Comparison of ENCODE assay signal across 1 cellular context in genomic region chr2:121564905-121565304, GRCh38.
TF ChIP-seq lines count a peak whose summit lies in the region.

No MANE protein-coding gene starts in this region.

TF ChIP-seq in HepG2, 621 proteins besides CTCF, POLR2A, EP300 and RAD21:
- TF ChIP-seq TEF (CRISPR knock-in tag; IDR thresholded peaks at IDR 0.05) (no peak), SALL1 (CRISPR knock-in tag; IDR thresholded peaks at IDR 0.05) (0 out of 2 replicates have a peak, but pooled peaks have one; percentile 18), ZFX (CRISPR knock-in tag; IDR thresholded peaks at IDR 0.05; ENCODE audit: low read depth) (0 out of 2 replicates have a peak, but pooled peaks have one; percentile 16)
